ENCODE assay signal across 18 cellular contexts in genomic region chr3:59783468-59783988, GRCh38.
DNase-seq lines count a peak whose midpoint lies in the region; ATAC-seq and TF ChIP-seq lines count a peak whose summit lies in the region.
"Had no signal": no experiment of that assay in that cellular context is flagged by ENCODE, and none has a peak within 500 bp of the region (broad histone marks: within the 10 kb centered on the region; RNA-seq: fewer than 3 reads in every experiment).

No MANE protein-coding gene starts in this region.

- no peaks in the 10 kb centered on the region for H3K27me3 ChIP-seq in OCI-LY3 (ENCODE audit: low read depth, low read length)
- no peaks in the 10 kb centered on the region for H3K27me3 ChIP-seq in foreskin keratinocyte
- no peaks in the 10 kb centered on the region for H3K27me3 ChIP-seq in smooth muscle cell (ENCODE audit: low read depth)
- H3K27me3 ChIP-seq: adrenal gland had no signal

- WGBS in smooth muscle cell (ENCODE audit: low lambda C conversion rate): 92% methylated on average over 3 of the region's 3 CpGs

- H3K4me2 ChIP-seq in OCI-LY3 (ENCODE audit: low read length): peak overlapping the region; percentile 32
- no peak overlapping the region for H3K4me2 ChIP-seq in smooth muscle cell

- H3F3A ChIP-seq in smooth muscle cell (ENCODE audit: low read depth): no peaks in the 10 kb centered on the region

- H3K9me3 ChIP-seq in OCI-LY3 (ENCODE audit: insufficient read depth, low read length): no peaks in the 10 kb centered on the region
- no peaks in the 10 kb centered on the region for H3K9me3 ChIP-seq in smooth muscle cell (replicated peaks; ENCODE audit: low read depth)
- H3K9me3 ChIP-seq: adrenal gland had no signal

- H3K4me1 ChIP-seq in OCI-LY3 (ENCODE audit: low read length) (peaks cover 12% of the 10 kb centered on the region), foreskin keratinocyte (no peaks in the 10 kb centered on the region), smooth muscle cell (ENCODE audit: low read depth) (no peaks in the 10 kb centered on the region)
- H3K4me1 ChIP-seq: adrenal gland had no signal

- H3K27me3 Mint-ChIP-seq in activated naive CD8-positive, alpha-beta T cell treated with anti-CD3 and anti-CD28 coated beads, Interleukin-2, amount 50 U/mL, for 24 hours: no peaks in the 10 kb centered on the region
- H3K27me3 Mint-ChIP-seq: memory B cell had no signal

- peaks cover 13% of the 10 kb centered on the region for H3K36me3 Mint-ChIP-seq in activated naive CD8-positive, alpha-beta T cell treated with anti-CD3 and anti-CD28 coated beads, Interleukin-2, amount 50 U/mL, for 24 hours (ENCODE audit: low read depth)
- H3K36me3 Mint-ChIP-seq: memory B cell had no signal

- H3K4me1 Mint-ChIP-seq in activated naive CD8-positive, alpha-beta T cell treated with anti-CD3 and anti-CD28 coated beads, Interleukin-2, amount 50 U/mL, for 24 hours: peaks cover 22% of the 10 kb centered on the region

- peak overlapping the region; percentile 46 for H3K4me3 Mint-ChIP-seq in activated naive CD8-positive, alpha-beta T cell treated with anti-CD3 and anti-CD28 coated beads, Interleukin-2, amount 50 U/mL, for 24 hours
- H3K4me3 Mint-ChIP-seq: memory B cell had no signal

- H3K79me2 ChIP-seq in OCI-LY3 (ENCODE audit: low read length) (no peaks in the 10 kb centered on the region), smooth muscle cell (ENCODE audit: low read depth) (no peaks in the 10 kb centered on the region)

- peak; percentile 65 for DNase-seq in stimulated activated CD4-positive, alpha-beta T cell treated with anti-CD3 and anti-CD28 coated beads, Interleukin-15, amount 100 ng/mL, for 24 hours
- DNase-seq in stimulated activated CD4-positive, alpha-beta T cell treated with anti-CD3 and anti-CD28 coated beads, Interleukin-12 subunit alpha, Interleukin-12 subunit beta, amount 100 ng/mL, for 4 hours: no peak
- DNase-seq in activated naive CD8-positive, alpha-beta T cell treated with anti-CD3 and anti-CD28 coated beads, Interleukin-2, amount 50 U/mL, for 24 hours: peak; percentile 31
- DNase-seq in amygdala (lab: John Stamatoyannopoulos, UW): no peak
- no peak for DNase-seq in foreskin keratinocyte
- DNase-seq in smooth muscle cell (lab: John Stamatoyannopoulos, UW; ENCODE audit: unreplicated experiment): no peak
- DNase-seq in EL: no peak
- DNase-seq: adrenal gland, DMS53, GOT3, NCI-H1436 treated with DMSO at 0.1 percent for 48 hours, NCI-H526, occipital lobe, SIG-M5 had no signal

- H3K4me3 ChIP-seq in OCI-LY3 (ENCODE audit: low read length) (no peak overlapping the region), smooth muscle cell (no peak overlapping the region)
- H3K4me3 ChIP-seq: adrenal gland, coronary artery, skin epidermis had no signal

- H3K27ac Mint-ChIP-seq in activated naive CD8-positive, alpha-beta T cell treated with anti-CD3 and anti-CD28 coated beads, Interleukin-2, amount 50 U/mL, for 24 hours: peak overlapping the region; percentile 82
- H3K27ac Mint-ChIP-seq: memory B cell had no signal

- no peaks in the 10 kb centered on the region for H4K20me1 ChIP-seq in OCI-LY3 (ENCODE audit: insufficient read depth, low read length)
- no peaks in the 10 kb centered on the region for H4K20me1 ChIP-seq in smooth muscle cell (ENCODE audit: low read depth)

- H3K36me3 ChIP-seq in OCI-LY3 (replicated peaks; ENCODE audit: low read depth, low read length) (no peaks in the 10 kb centered on the region), smooth muscle cell (ENCODE audit: low read depth) (no peaks in the 10 kb centered on the region)
- H3K36me3 ChIP-seq: adrenal gland had no signal

- TF ChIP-seq CTCF in OCI-LY3 (IDR thresholded peaks at IDR 0.05; ENCODE audit: low read depth, low read length): no peak
- no peak for TF ChIP-seq CTCF in foreskin keratinocyte (conservative IDR thresholded peaks at IDR 0.05)
- TF ChIP-seq CTCF in smooth muscle cell (IDR thresholded peaks at IDR 0.05; ENCODE audit: borderline replicate concordance, insufficient read depth, poor library complexity, severe bottlenecking): no peak

- H3K27ac ChIP-seq in OCI-LY3 (ENCODE audit: low read length) (no peak overlapping the region), foreskin keratinocyte (no peak overlapping the region), smooth muscle cell (ENCODE audit: low read depth) (no peak overlapping the region)
- H3K27ac ChIP-seq: adrenal gland, coronary artery, skin epidermis had no signal

- H3K9ac ChIP-seq in OCI-LY3 (ENCODE audit: low read length) (no peak overlapping the region), smooth muscle cell (ENCODE audit: low read depth) (no peak overlapping the region)

- ATAC-seq in activated naive CD8-positive, alpha-beta T cell treated with anti-CD3 and anti-CD28 coated beads, Interleukin-2, amount 50 U/mL, for 24 hours: peak; percentile 90
- ATAC-seq in foreskin keratinocyte: no peak

- H3K9me3 Mint-ChIP-seq in activated naive CD8-positive, alpha-beta T cell treated with anti-CD3 and anti-CD28 coated beads, Interleukin-2, amount 50 U/mL, for 24 hours: no peaks in the 10 kb centered on the region
- H3K9me3 Mint-ChIP-seq: memory B cell had no signal

- no peak overlapping the region for H2AFZ ChIP-seq in OCI-LY3 (ENCODE audit: low read depth, low read length)
- no peak overlapping the region for H2AFZ ChIP-seq in smooth muscle cell (ENCODE audit: low read depth)

Comparison
In these comparisons a context has a peak if more than half of its experiments do, and no peak if none do; other contexts are left out.
1. DNase-seq: peak in stimulated activated CD4-positive, alpha-beta T cell treated with anti-CD3 and anti-CD28 coated beads, Interleukin-15, amount 100 ng/mL, for 24 hours (single experiment) and activated naive CD8-positive, alpha-beta T cell treated with anti-CD3 and anti-CD28 coated beads, Interleukin-2, amount 50 U/mL, for 24 hours (single experiment); none in stimulated activated CD4-positive, alpha-beta T cell treated with anti-CD3 and anti-CD28 coated beads, Interleukin-12 subunit alpha, Interleukin-12 subunit beta, amount 100 ng/mL, for 4 hours (single experiment), amygdala (0 of 56), foreskin keratinocyte (0 of 2), smooth muscle cell (single experiment) and EL (single experiment).